ENCODE assay signal across 15 cellular contexts in the genomic region with DNA sequence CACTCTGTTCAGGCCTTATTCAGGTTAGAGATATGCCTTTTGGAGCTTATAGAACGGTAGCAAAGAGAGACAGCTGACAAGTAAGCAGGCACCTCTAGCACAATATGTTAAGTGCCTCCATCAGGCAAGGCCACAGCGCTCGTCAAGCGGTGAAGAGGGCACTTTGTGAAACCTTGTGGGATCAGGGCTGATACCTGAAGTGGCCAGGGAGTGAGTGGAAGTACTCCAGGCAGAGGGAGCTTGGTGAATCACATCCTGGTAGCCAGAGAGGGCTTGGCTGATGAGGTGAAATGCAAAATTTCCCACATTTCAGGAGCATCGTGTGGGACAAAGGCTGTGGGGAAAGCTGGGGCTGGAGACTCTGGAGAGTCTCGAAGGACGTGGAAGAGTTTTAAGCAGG.
"Had no signal": no experiment of that assay in that cellular context is flagged by ENCODE, and none has a peak within 500 bp of the region (broad histone marks: within the 10 kb centered on the region; RNA-seq: fewer than 3 reads in every experiment).

No MANE protein-coding gene starts in this region.

- H3K36me3 ChIP-seq: colonic mucosa, spleen, upper lobe of left lung had no signal

- DNase-seq: activated CD4-positive, alpha-beta memory T cell treated with anti-CD3 and anti-CD28 coated beads for 36 hours; activated CD4-positive, alpha-beta T cell treated with anti-CD3 and anti-CD28 coated beads for 36 hours; central memory CD4-positive, alpha-beta T cell; colonic mucosa; head of caudate nucleus; kidney glomerular epithelial cell; left ventricle myocardium superior; naive thymus-derived CD4-positive, alpha-beta T cell; spleen; stimulated activated CD4-positive, alpha-beta T cell treated with anti-CD3 and anti-CD28 coated beads, Interleukin-4, amount 100 ng/mL, for 4 hours; testis had no signal

- H3K27me3 ChIP-seq: colonic mucosa, testis, upper lobe of left lung had no signal

- FAIRE-seq: endometrium, frontal cortex, TTC549 had no signal

- H3K4me1 ChIP-seq: colonic mucosa had no signal

- H3K9me3 ChIP-seq: colonic mucosa, spleen, testis, upper lobe of left lung had no signal

- H3K27ac ChIP-seq: colonic mucosa, testis had no signal

- H3K4me3 ChIP-seq: colonic mucosa, spleen, testis, upper lobe of left lung had no signal
